In genomic region chr17:16584273-16584995, GRCh38 we compare ENCODE assay signal across 8 cellular contexts. TPM values are rescaled to one million over a fixed set of nuclear protein-coding genes. Genes with fewer than 3 reads are reported as not detected.
DNase-seq lines count a peak whose midpoint lies in the region; ATAC-seq and TF ChIP-seq lines count a peak whose summit lies in the region.

No MANE protein-coding gene starts in this region.

- no peaks in the 10 kb centered on the region for H3K79me2 ChIP-seq in fibroblast of lung (ENCODE audit: control insufficient read depth, insufficient read depth, low read length)

- H3K27ac ChIP-seq in Peyer's patch (peak overlapping the region in 1 of 4 donors; percentile 27), fibroblast of lung (ENCODE audit: insufficient read depth, low read length) (no peak overlapping the region)

- TF ChIP-seq CTCF in Peyer's patch (IDR thresholded peaks at IDR 0.05): peak; percentile 48 to 85 (median 76)
- peak; percentile 82 to 88 for TF ChIP-seq CTCF in fibroblast of lung (conservative IDR thresholded peaks at IDR 0.05 in 1 of 2, IDR thresholded peaks at IDR 0.05 in 1 of 2; ENCODE audit: low read depth in 1 of 2, low read length in 2 of 2)

- H3K4me3 ChIP-seq in Peyer's patch (peak overlapping the region in 3 of 4 donors; percentile 13 to 50 (median 45)), fibroblast of lung (replicated peaks in 1 of 4; ENCODE audit: control extremely low read depth in 1 of 4, insufficient read depth in 1 of 4, low read depth in 3 of 4, low read length in 4 of 4) (peak overlapping the region in 2 of 4 experiments; percentile 50 to 52)

- peak; percentile 53 for DNase-seq in DMS153 (lab: John Stamatoyannopoulos, UW)
- peak; percentile 85 for DNase-seq in HuH-7.5 (ENCODE audit: low spot score)
- peak; percentile 83 to 96 (median 93) for DNase-seq in Peyer's patch
- peak; percentile 85 to 86 for DNase-seq in activated T-helper 1 cell treated with anti-CD3 and anti-CD28 coated beads, Interleukin-2, amount 50 U/mL, for 16 hours (ENCODE audit: low read depth in 1 of 2, low spot score in 1 of 2)
- peak; percentile 75 to 86 for DNase-seq in fibroblast of lung (ENCODE audit: low read depth in 2 of 2)
- peak; percentile 88 for DNase-seq in myocyte (ENCODE audit: low read depth)
- peak; percentile 80 to 82 for DNase-seq in stimulated activated CD8-positive, alpha-beta memory T cell treated with anti-CD3 and anti-CD28 coated beads, Interleukin-4, amount 100 ng/mL, for 4 hours (ENCODE audit: low read depth in 2 of 2, low spot score in 1 of 2)

- H3K4me1 ChIP-seq in Peyer's patch (peaks cover 0 to 12% (median 2%) of the 10 kb centered on the region in 4 donors), fibroblast of lung (ENCODE audit: control insufficient read depth, extremely low read depth, insufficient read depth, low read length) (no peaks in the 10 kb centered on the region)

- TF ChIP-seq POLR2A in Peyer's patch (IDR thresholded peaks at IDR 0.05): no peak

- H3K9me3 ChIP-seq in Peyer's patch (no peaks in the 10 kb centered on the region), fibroblast of lung (ENCODE audit: control insufficient read depth, insufficient read depth, low read depth, low read length) (no peaks in the 10 kb centered on the region)

- H4K20me1 ChIP-seq in fibroblast of lung (ENCODE audit: control insufficient read depth, extremely low read depth, insufficient read depth, low read length): no peaks in the 10 kb centered on the region

- H3K27me3 ChIP-seq in Peyer's patch (no peaks in the 10 kb centered on the region), fibroblast of lung (ENCODE audit: control insufficient read depth, insufficient read depth, low read length) (peaks cover 9% of the 10 kb centered on the region)

- no peak overlapping the region for H3K9ac ChIP-seq in fibroblast of lung (ENCODE audit: insufficient read depth, low read length)

- no peak for ATAC-seq in HG03565 (IDR thresholded peaks at IDR 0.05; ENCODE audit: unreplicated experiment)

- H2AFZ ChIP-seq in fibroblast of lung (ENCODE audit: low read length): peak overlapping the region; percentile 70

- H3K36me3 ChIP-seq in Peyer's patch (no peaks in the 10 kb centered on the region), fibroblast of lung (ENCODE audit: control insufficient read depth, insufficient read depth, low read length) (no peaks in the 10 kb centered on the region)

- H3K4me2 ChIP-seq in fibroblast of lung (ENCODE audit: extremely low read depth, insufficient read depth, low read length): peak overlapping the region; percentile 71

RNA-seq across cellular contexts. Expression of gene ZNF287, which starts 15.4 kb away (rescaled TPM):
- 1 to 10 TPM in 3 of 4 donors, under 1 TPM in 1; 0.70 to 8.8 (median 3.7) TPM for total RNA-seq in Peyer's patch
- total RNA-seq in fibroblast of lung: 5.4 and 6.6 TPM in 2 replicates
- 5.5 and 6.7 TPM in 2 replicates for polyA plus RNA-seq in fibroblast of lung
- 6.2 and 7.2 TPM in 2 replicates for polyA plus RNA-seq in fibroblast of lung (2012)
- 0.55 and 3.7 TPM in 2 replicates for polyA minus RNA-seq in fibroblast of lung (ENCODE audit: low replicate concordance)
- total RNA-seq in myocyte: 8.3 and 11.4 TPM in 2 replicates
- 6.4 TPM for polyA plus RNA-seq in myocyte (2012)
